ENCODE assay signal across 8 cellular contexts in genomic region chr4:2008921-2009650, GRCh38. TPM values are rescaled to one million over a fixed set of nuclear protein-coding genes. Genes with fewer than 3 reads are reported as not detected.
DNase-seq lines count a peak whose midpoint lies in the region; ATAC-seq and TF ChIP-seq lines count a peak whose summit lies in the region.

Gene NELFA, minus strand, starts transcription at chr4:2008974. Its CDS starts 15 bp downstream, at chr4:2008959.

- TF ChIP-seq CTCF in BE2C (IDR thresholded peaks at IDR 0.05; ENCODE audit: low read depth, low read length) (peak; percentile 32; the same call in 1 of the 2 replicates), chondrocyte (IDR thresholded peaks at IDR 0.05) (peak; percentile 43)

- peaks cover 22% of the 10 kb centered on the region for H3K36me3 Mint-ChIP-seq in activated CD4-positive, alpha-beta T cell treated with anti-CD3 and anti-CD28 coated beads for 36 hours (ENCODE audit: low read depth)
- H3K36me3 Mint-ChIP-seq in chondrocyte (ENCODE audit: low read depth): peaks cover 1% of the 10 kb centered on the region

- H3K9me3 Mint-ChIP-seq in activated CD4-positive, alpha-beta T cell treated with anti-CD3 and anti-CD28 coated beads for 36 hours (ENCODE audit: low read depth): no peaks in the 10 kb centered on the region
- H3K9me3 Mint-ChIP-seq in chondrocyte (ENCODE audit: low read depth): no peaks in the 10 kb centered on the region

- CTCF ChIA-PET in activated CD4-positive, alpha-beta T cell treated with anti-CD3 and anti-CD28 coated beads for 36 hours (lab: Charles Lee): interaction anchor here (0.7 kb wide), 1 partner anchor 30 kb away, joined by 3 read pairs; no protein-coding TSS in a partner anchor

- H3K4me3 Mint-ChIP-seq in activated CD4-positive, alpha-beta T cell treated with anti-CD3 and anti-CD28 coated beads for 36 hours: peak within 1 kb of the TSS; percentile 87
- H3K4me3 Mint-ChIP-seq in chondrocyte (ENCODE audit: unreplicated experiment): peak within 1 kb of the TSS; percentile 82

- H3K4me1 Mint-ChIP-seq in activated CD4-positive, alpha-beta T cell treated with anti-CD3 and anti-CD28 coated beads for 36 hours: peaks cover 34% of the 10 kb centered on the region
- H3K4me1 Mint-ChIP-seq in chondrocyte (ENCODE audit: low read depth): peaks cover 24% of the 10 kb centered on the region

- peak; percentile 95 for DNase-seq in BE2C
- peak; percentile 90 for DNase-seq in GM19238 (ENCODE audit: insufficient read length, low spot score)
- peak; percentile 88 for DNase-seq in NCI-H510A (lab: John Stamatoyannopoulos, UW)
- DNase-seq in activated CD4-positive, alpha-beta T cell treated with anti-CD3 and anti-CD28 coated beads for 36 hours: peak; percentile 97
- peak; percentile 97 for DNase-seq in chondrocyte (ENCODE audit: low spot score)
- peak; percentile 89 for DNase-seq in kidney glomerular epithelial cell (lab: John Stamatoyannopoulos, UW)
- peak; percentile 91 for DNase-seq in stimulated activated CD4-positive, alpha-beta T cell treated with anti-CD3 and anti-CD28 coated beads, Interleukin-15, amount 100 ng/mL, for 48 hours (ENCODE audit: low read depth in 2 of 2)

- peak; percentile 87 for ATAC-seq in HG03439 (IDR thresholded peaks at IDR 0.05; ENCODE audit: unreplicated experiment)
- ATAC-seq in activated CD4-positive, alpha-beta T cell treated with anti-CD3 and anti-CD28 coated beads for 36 hours: peak; percentile 81

- POLR2A ChIA-PET in activated CD4-positive, alpha-beta T cell treated with anti-CD3 and anti-CD28 coated beads for 36 hours (lab: Charles Lee): interaction anchor here (0.6 to 0.7 kb wide), 2 partner anchors 133 to 363 kb away, joined by 3 read pairs; no protein-coding TSS in a partner anchor

- no peaks in the 10 kb centered on the region for H3K4me1 ChIP-seq in BE2C

- no peaks in the 10 kb centered on the region for H3K27me3 ChIP-seq in BE2C

- peak within 1 kb of the TSS; percentile 90 for H3K27ac Mint-ChIP-seq in activated CD4-positive, alpha-beta T cell treated with anti-CD3 and anti-CD28 coated beads for 36 hours
- peak within 1 kb of the TSS; percentile 92 for H3K27ac Mint-ChIP-seq in chondrocyte (ENCODE audit: unreplicated experiment)

- intact Hi-C loops in activated CD4-positive, alpha-beta T cell treated with anti-CD3 and anti-CD28 coated beads for 36 hours (cut with DNase I, micrococcal nuclease): loop anchor here (1.0 to 5.0 kb wide), 18 partner anchors 32 to 1066 kb away; partner anchors contain the start of genes HAUS3 (in 2 of the 2), LETM1 (in 2 of the 2), POLN (in 2 of the 2) and RNF4 (in 2 of the 2)

- no peaks in the 10 kb centered on the region for H3K27me3 Mint-ChIP-seq in activated CD4-positive, alpha-beta T cell treated with anti-CD3 and anti-CD28 coated beads for 36 hours
- H3K27me3 Mint-ChIP-seq in chondrocyte (ENCODE audit: low read depth): no peaks in the 10 kb centered on the region

- H3K4me3 ChIP-seq in BE2C (ENCODE audit: low read depth, low read length): peak within 1 kb of the TSS; percentile 87

- H3K9me3 ChIP-seq in BE2C: no peaks in the 10 kb centered on the region

- H3K36me3 ChIP-seq in BE2C: peaks cover 13% of the 10 kb centered on the region

RNA-seq across cellular contexts. Expression of gene NELFA, which starts in this region (rescaled TPM):
- 102 TPM for polyA plus RNA-seq in BE2C (2012; ENCODE audit: insufficient read depth, insufficient read length, low read depth)
- total RNA-seq in activated CD4-positive, alpha-beta T cell treated with anti-CD3 and anti-CD28 coated beads for 36 hours: 10 to 100 TPM; 41.6 to 48.3 TPM
- total RNA-seq in chondrocyte: 23.5 to 25.6 TPM (median 24.0 TPM) in 3 replicates

Comparison
In these comparisons a context has a peak if more than half of its experiments do, and no peak if none do; other contexts are left out.
1. Peak in every context shown above with its lines: DNase-seq, ATAC-seq and H3K4me3 ChIP-seq.